19 cellular contexts compared by ENCODE assay signal in the genomic region with DNA sequence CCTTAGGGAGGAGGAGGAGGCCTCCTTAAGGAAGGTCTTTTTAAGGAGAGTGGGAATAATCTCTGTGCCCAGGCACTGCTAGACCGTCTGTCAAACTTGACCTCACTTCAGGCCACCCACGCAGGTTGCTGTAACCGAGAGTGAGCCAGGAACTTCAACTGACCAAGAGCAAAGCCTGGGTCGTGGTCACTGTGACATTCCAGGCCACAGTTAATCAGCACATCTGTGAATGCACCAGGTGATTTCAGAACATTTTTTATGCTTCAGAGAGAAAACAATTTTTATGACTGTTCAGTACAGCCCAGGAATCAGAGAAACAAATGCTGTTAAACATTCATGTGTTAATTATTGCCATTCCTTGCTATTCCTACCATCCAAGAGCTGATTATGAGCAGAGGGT.
"Had no signal": no experiment of that assay in that cellular context is flagged by ENCODE, and none has a peak within 500 bp of the region (broad histone marks: within the 10 kb centered on the region; RNA-seq: fewer than 3 reads in every experiment).

No MANE protein-coding gene starts in this region.

- H3K4me1 Mint-ChIP-seq: activated CD8-positive, alpha-beta memory T cell treated with anti-CD3 and anti-CD28 coated beads, Interleukin-2, amount 10 ng/mL, durations not matched to agents 7 days and 5 days; immature natural killer cell; naive B cell had no signal

- H3K36me3 ChIP-seq: heart left ventricle, left ventricle myocardium inferior, thoracic aorta, vagina had no signal

- H3K9me3 Mint-ChIP-seq: activated naive CD4-positive, alpha-beta T cell treated with anti-CD3 and anti-CD28 coated beads, Interleukin-2, amount 50 U/mL, for 72 hours; activated T-helper 2 cell treated with anti-CD3 and anti-CD28 coated beads, Interferon-gamma antibody, Interleukin-2, Interleukin-4, amounts not matched to agents 10 μg/mL and 5 μg/mL and 100 μg/mL, durations not matched to agents 14 hours and 24 hours and 36 hours; immature natural killer cell; T-helper 1 cell treated with Interleukin-12 subunit alpha and Interleukin-12 subunit beta and Interleukin-4 antibody, amounts not matched to agents 30 μg/mL and 1 μg/mL, for 36 hours; type B pancreatic cell had no signal

- H3K9me3 ChIP-seq: body of pancreas, heart left ventricle, left ventricle myocardium inferior, thoracic aorta, vagina had no signal

- H3K27ac ChIP-seq: body of pancreas, coronary artery, dorsolateral prefrontal cortex, heart left ventricle, left ventricle myocardium inferior, thoracic aorta, vagina had no signal

- ATAC-seq: activated CD8-positive, alpha-beta memory T cell treated with anti-CD3 and anti-CD28 coated beads, Interleukin-2, amount 10 ng/mL, durations not matched to agents 7 days and 5 days; activated CD8-positive, alpha-beta T cell treated with anti-CD3 and anti-CD28 coated beads, Interleukin-2, amount 10 ng/mL, durations not matched to agents 7 days and 5 days; body of pancreas had no signal

- H3K4me1 ChIP-seq: heart left ventricle, vagina had no signal

- H3K4me3 Mint-ChIP-seq: activated CD8-positive, alpha-beta memory T cell treated with anti-CD3 and anti-CD28 coated beads, Interleukin-2, amount 10 ng/mL, durations not matched to agents 7 days and 5 days; activated CD8-positive, alpha-beta T cell treated with anti-CD3 and anti-CD28 coated beads, Interleukin-2, amount 10 ng/mL, durations not matched to agents 7 days and 5 days; immature natural killer cell; naive B cell; T-helper 1 cell treated with Interleukin-12 subunit alpha and Interleukin-12 subunit beta and Interleukin-4 antibody, amounts not matched to agents 30 μg/mL and 1 μg/mL, for 36 hours; type B pancreatic cell had no signal

- H3K4me3 ChIP-seq: body of pancreas, coronary artery, dorsolateral prefrontal cortex, heart left ventricle, left ventricle myocardium inferior, thoracic aorta, vagina had no signal

- H3K27ac Mint-ChIP-seq: activated CD8-positive, alpha-beta memory T cell treated with anti-CD3 and anti-CD28 coated beads, Interleukin-2, amount 10 ng/mL, durations not matched to agents 7 days and 5 days; activated CD8-positive, alpha-beta T cell treated with anti-CD3 and anti-CD28 coated beads, Interleukin-2, amount 10 ng/mL, durations not matched to agents 7 days and 5 days; activated naive CD4-positive, alpha-beta T cell treated with anti-CD3 and anti-CD28 coated beads, Interleukin-2, amount 50 U/mL, for 72 hours; activated T-helper 2 cell treated with anti-CD3 and anti-CD28 coated beads, Interferon-gamma antibody, Interleukin-2, Interleukin-4, amounts not matched to agents 10 μg/mL and 5 μg/mL and 100 μg/mL, durations not matched to agents 14 hours and 24 hours and 36 hours; immature natural killer cell; T-helper 1 cell treated with Interleukin-12 subunit alpha and Interleukin-12 subunit beta and Interleukin-4 antibody, amounts not matched to agents 30 μg/mL and 1 μg/mL, for 36 hours; type B pancreatic cell had no signal

- H3K36me3 Mint-ChIP-seq: activated CD8-positive, alpha-beta memory T cell treated with anti-CD3 and anti-CD28 coated beads, Interleukin-2, amount 10 ng/mL, durations not matched to agents 7 days and 5 days; activated naive CD4-positive, alpha-beta T cell treated with anti-CD3 and anti-CD28 coated beads, Interleukin-2, amount 50 U/mL, for 72 hours; immature natural killer cell; naive B cell; type B pancreatic cell had no signal

- FAIRE-seq: kidney, TTC549 had no signal

- H3K27me3 ChIP-seq: dorsolateral prefrontal cortex, vagina had no signal

- DNase-seq: cerebellar nuclear complex, foreskin fibroblast, immature natural killer cell, kidney, naive B cell had no signal
